Comparison of ENCODE assay signal across 4 cellular contexts in genomic region chr4:110675406-110675805, GRCh38.
"Had no signal": no experiment of that assay in that cellular context is flagged by ENCODE, and none has a peak within 500 bp of the region (broad histone marks: within the 10 kb centered on the region; RNA-seq: fewer than 3 reads in every experiment).

No MANE protein-coding gene starts in this region.

- H3K9me3 Mint-ChIP-seq: GM23338, H9 had no signal

- DNase-seq: H9, HCEC 1CT, IMR-90 had no signal

- H3K4me3 ChIP-seq: GM23338 had no signal

- H3K4me2 ChIP-seq: GM23338 had no signal

- H3K27ac Mint-ChIP-seq: GM23338, H9 had no signal

- H3K4me3 Mint-ChIP-seq: GM23338, H9 had no signal
